19 cellular contexts compared by ENCODE assay signal in genomic region chr1:64173300-64173940, GRCh38. TPM values are rescaled to one million over a fixed set of nuclear protein-coding genes. Genes with fewer than 3 reads are reported as not detected.
DNase-seq lines count a peak whose midpoint lies in the region; ATAC-seq and TF ChIP-seq lines count a peak whose summit lies in the region.
"Had no signal": no experiment of that assay in that cellular context is flagged by ENCODE, and none has a peak within 500 bp of the region (broad histone marks: within the 10 kb centered on the region; RNA-seq: fewer than 3 reads in every experiment).

No MANE protein-coding gene starts in this region.

- peak overlapping the region; percentile 22 for H3K4me3 Mint-ChIP-seq in Calu3 (ENCODE audit: low read depth, unreplicated experiment)
- H3K4me3 Mint-ChIP-seq in activated naive CD8-positive, alpha-beta T cell treated with anti-CD3 and anti-CD28 coated beads for 36 hours: no peak overlapping the region
- H3K4me3 Mint-ChIP-seq: memory B cell; T-helper 2 cell treated with Interferon-gamma antibody and Interleukin-4, amounts not matched to agents 5 μg/mL and 100 μg/mL, for 36 hours had no signal

- H2BK5ac ChIP-seq in neuronal stem cell (ENCODE audit: low read length): no peak overlapping the region

- no peak overlapping the region for H4K8ac ChIP-seq in neuronal stem cell (ENCODE audit: low read depth, low read length)

- peak overlapping the region; percentile 58 for H3K27ac Mint-ChIP-seq in Calu3 (ENCODE audit: unreplicated experiment)
- H3K27ac Mint-ChIP-seq in activated naive CD8-positive, alpha-beta T cell treated with anti-CD3 and anti-CD28 coated beads for 36 hours: no peak overlapping the region
- H3K27ac Mint-ChIP-seq: memory B cell; T-helper 2 cell treated with Interferon-gamma antibody and Interleukin-4, amounts not matched to agents 5 μg/mL and 100 μg/mL, for 36 hours had no signal

- H4K20me1 ChIP-seq in KMS-11 (ENCODE audit: insufficient read depth): no peaks in the 10 kb centered on the region

- H3K79me2 ChIP-seq in KMS-11 (ENCODE audit: insufficient read depth, low read depth): no peaks in the 10 kb centered on the region

- TF ChIP-seq POLR2A in body of pancreas (IDR thresholded peaks at IDR 0.05): no peak

- BruUV-seq in Calu3 (replicated peaks; lab: Mats Ljungman, UMichigan): TSS peak; percentile 45

- H3K4me1 Mint-ChIP-seq in Calu3 (ENCODE audit: low read depth, unreplicated experiment): peaks cover 57% of the 10 kb centered on the region
- H3K4me1 Mint-ChIP-seq in activated naive CD8-positive, alpha-beta T cell treated with anti-CD3 and anti-CD28 coated beads for 36 hours: peaks cover 22% of the 10 kb centered on the region

- H3K36me3 Mint-ChIP-seq in Calu3 (ENCODE audit: insufficient read depth, unreplicated experiment): peaks cover 34% of the 10 kb centered on the region
- H3K36me3 Mint-ChIP-seq in activated naive CD8-positive, alpha-beta T cell treated with anti-CD3 and anti-CD28 coated beads for 36 hours: no peaks in the 10 kb centered on the region
- H3K36me3 Mint-ChIP-seq: memory B cell had no signal

- H3K79me1 ChIP-seq in neuronal stem cell (ENCODE audit: low read depth, low read length): no peaks in the 10 kb centered on the region

- no peak overlapping the region for H4K91ac ChIP-seq in neuronal stem cell (ENCODE audit: low read depth, low read length, poor library complexity)

- no peak overlapping the region for H2AFZ ChIP-seq in KMS-11 (ENCODE audit: low read depth)
- no peak overlapping the region for H2AFZ ChIP-seq in neuronal stem cell (ENCODE audit: low read length)

- H2BK12ac ChIP-seq in neuronal stem cell (ENCODE audit: low read length): no peak overlapping the region

- no peaks in the 10 kb centered on the region for H3K9me3 ChIP-seq in body of pancreas
- no peaks in the 10 kb centered on the region for H3K9me3 ChIP-seq in neuronal stem cell (replicated peaks in 1 of 2; ENCODE audit: control insufficient read depth in 2 of 2, insufficient read depth in 1 of 2, low read depth in 1 of 2, low read length in 2 of 2)
- H3K9me3 ChIP-seq: neutrophil had no signal

- H3K27me3 Mint-ChIP-seq in Calu3 (ENCODE audit: unreplicated experiment): no peaks in the 10 kb centered on the region
- peaks cover 36% of the 10 kb centered on the region for H3K27me3 Mint-ChIP-seq in activated naive CD8-positive, alpha-beta T cell treated with anti-CD3 and anti-CD28 coated beads for 36 hours

- peak overlapping the region; percentile 83 for H3K27ac ChIP-seq in KMS-11
- H3K27ac ChIP-seq in body of pancreas: peak overlapping the region; percentile 13 to 60 (median 48)
- no peak overlapping the region for H3K27ac ChIP-seq in neuronal stem cell (replicated peaks; ENCODE audit: low read length)

- H3K36me3 ChIP-seq in KMS-11 (ENCODE audit: insufficient read depth) (no peaks in the 10 kb centered on the region), body of pancreas (replicated peaks in 1 of 2; ENCODE audit: insufficient read depth in 1 of 2, low read depth in 2 of 2) (no peaks in the 10 kb centered on the region), neuronal stem cell (replicated peaks in 1 of 2; ENCODE audit: control insufficient read depth in 2 of 2, insufficient read depth in 2 of 2, low read length in 2 of 2) (peaks cover 0 to 1% of the 10 kb centered on the region in 2 donors)
- H3K36me3 ChIP-seq: neutrophil had no signal

- no peaks in the 10 kb centered on the region for H3K27me3 ChIP-seq in KMS-11 (ENCODE audit: insufficient read depth, low read depth)
- H3K27me3 ChIP-seq in body of pancreas: no peaks in the 10 kb centered on the region
- H3K27me3 ChIP-seq in neuronal stem cell (ENCODE audit: control insufficient read depth in 3 of 3, insufficient read depth in 3 of 3, low read depth in 1 of 3, low read length in 3 of 3): no peaks in the 10 kb centered on the region
- H3K27me3 ChIP-seq: neutrophil had no signal

- H3K9ac ChIP-seq in KMS-11: peak overlapping the region; percentile 44; the same call in 1 of the 2 replicates
- H3K9ac ChIP-seq in neuronal stem cell (ENCODE audit: low read depth, low read length, poor library complexity): no peak overlapping the region

- ATAC-seq in body of pancreas: peak; percentile 82

- H3K23ac ChIP-seq in neuronal stem cell (ENCODE audit: low read depth, low read length, poor library complexity): no peak overlapping the region

- H3K4me1 ChIP-seq in KMS-11 (ENCODE audit: low read depth, poor library complexity, severe bottlenecking): peaks cover 44% of the 10 kb centered on the region
- peaks cover 23% of the 10 kb centered on the region for H3K4me1 ChIP-seq in body of pancreas
- peaks cover 0 to 2% of the 10 kb centered on the region in 2 donors for H3K4me1 ChIP-seq in neuronal stem cell (ENCODE audit: control insufficient read depth in 2 of 2, insufficient read depth in 1 of 2, low read depth in 1 of 2, low read length in 2 of 2)

- peak overlapping the region; percentile 49 for H3K18ac ChIP-seq in neuronal stem cell (ENCODE audit: low read length)

- intact Hi-C loops in Calu3 (cut with micrococcal nuclease; ENCODE audit: unreplicated experiment) (loop anchor here (5.0 kb wide), 1 partner anchor 69 kb away; no protein-coding TSS in a partner anchor), body of pancreas (cut with DNase I) (no loop called here)

- H2AK5ac ChIP-seq in neuronal stem cell (ENCODE audit: low read depth, low read length): no peak overlapping the region

- TF ChIP-seq CTCF in Calu3 (IDR thresholded peaks at IDR 0.05; ENCODE audit: unreplicated experiment) (no peak), KMS-11 (conservative IDR thresholded peaks at IDR 0.05; ENCODE audit: low read depth, low read length) (no peak), body of pancreas (IDR thresholded peaks at IDR 0.05) (no peak)

- CTCF ChIA-PET in Calu3 (lab: Charles Lee): no interaction called here

- H3K4me2 ChIP-seq in KMS-11 (peak overlapping the region; percentile 99), neuronal stem cell (ENCODE audit: insufficient read depth, low read length, poor library complexity, severe bottlenecking) (no peak overlapping the region)

- no peak overlapping the region for H3K4ac ChIP-seq in neuronal stem cell (ENCODE audit: low read length)

- no peak overlapping the region for H3K14ac ChIP-seq in neuronal stem cell (ENCODE audit: low read length)

- DNase-seq in Calu3: no peak
- DNase-seq in body of pancreas: peak; percentile 56 to 68 (median 64)
- DNase-seq in neuronal stem cell (ENCODE audit: low spot score): no peak
- DNase-seq in activated CD4-positive, alpha-beta T cell treated with anti-CD3 and anti-CD28 coated beads for 4 hours: no peak
- DNase-seq in HuH-7 (ENCODE audit: low spot score): no peak
- DNase-seq in activated naive CD8-positive, alpha-beta T cell treated with anti-CD3 and anti-CD28 coated beads for 36 hours: no peak
- no peak for DNase-seq in ecto neural progenitor cell (ENCODE audit: low spot score)
- DNase-seq: activated CD4-positive, CD25-positive, alpha-beta regulatory T cell treated with anti-CD3 and anti-CD28 coated beads, Interleukin-2, amount 50 U/mL, for 72 hours; activated gamma-delta T cell treated with Interleukin-2 at 50 U/mL for 16 hours; AML-193; dermis blood vessel endothelial cell; erythroblast; head of caudate nucleus; SHP77 had no signal

- H2BK120ac ChIP-seq in neuronal stem cell (ENCODE audit: low read depth, low read length): no peak overlapping the region

- no peak overlapping the region for H3K4me3 ChIP-seq in KMS-11 (IDR thresholded peaks at IDR 0.05; ENCODE audit: insufficient read depth, low read depth, low read length)
- H3K4me3 ChIP-seq in body of pancreas: no peak overlapping the region
- no peak overlapping the region for H3K4me3 ChIP-seq in neuronal stem cell (ENCODE audit: low read length in 2 of 2)

- 45 to 51% methylated on average over 6 of the region's 6 CpGs for WGBS in body of pancreas, 2 donors
- no CpG with 5 or more reads among the region's 6 CpGs for WGBS in neuronal stem cell (ENCODE audit: extremely low coverage in 2 of 2, insufficient read length in 2 of 2, insufficient replicate concordance in 1 of 2), 2 donors

- peaks cover 7% of the 10 kb centered on the region for H3K9me3 Mint-ChIP-seq in Calu3 (ENCODE audit: low read depth, unreplicated experiment)
- H3K9me3 Mint-ChIP-seq in activated naive CD8-positive, alpha-beta T cell treated with anti-CD3 and anti-CD28 coated beads for 36 hours: no peaks in the 10 kb centered on the region
- H3K9me3 Mint-ChIP-seq: T-helper 2 cell treated with Interferon-gamma antibody and Interleukin-4, amounts not matched to agents 5 μg/mL and 100 μg/mL, for 36 hours had no signal

- H2BK15ac ChIP-seq in neuronal stem cell (ENCODE audit: low read length): no peak overlapping the region

RNA-seq across cellular contexts. Expression of gene UBE2U, which starts 30.0 kb away (rescaled TPM):
- total RNA-seq in Calu3 (2022) (not detected in 2 replicates), body of pancreas (not detected)
- not detected for polyA plus RNA-seq in neuronal stem cell (2013, experiment 1 of 2)
- not detected for polyA plus RNA-seq in neuronal stem cell (2013, experiment 2 of 2)
- not detected for total RNA-seq in activated naive CD8-positive, alpha-beta T cell treated with anti-CD3 and anti-CD28 coated beads for 36 hours
- total RNA-seq: dermis blood vessel endothelial cell, temporal lobe had no signal

Comparison
In these comparisons a context has a peak if more than half of its experiments do, and no peak if none do; other contexts are left out.
1. DNase-seq: peak in body of pancreas (4 of 4); none in Calu3 (single experiment), neuronal stem cell (single experiment), activated CD4-positive, alpha-beta T cell treated with anti-CD3 and anti-CD28 coated beads for 4 hours (0 of 2), HuH-7 (single experiment), activated naive CD8-positive, alpha-beta T cell treated with anti-CD3 and anti-CD28 coated beads for 36 hours (single experiment) and ecto neural progenitor cell (single experiment).